In genomic region chr9:129626079-129626943, GRCh38 we compare ENCODE assay signal across 1 cellular context.
TF ChIP-seq lines count a peak whose summit lies in the region.

NTMT1 (plus strand) TSS chr9:129626163; CDS start chr9:129632704, 6,541 bp downstream.

TF ChIP-seq in K562, 482 proteins besides CTCF, POLR2A, EP300 and RAD21 (continued from another document):
- TF ChIP-seq, protein P1, sequence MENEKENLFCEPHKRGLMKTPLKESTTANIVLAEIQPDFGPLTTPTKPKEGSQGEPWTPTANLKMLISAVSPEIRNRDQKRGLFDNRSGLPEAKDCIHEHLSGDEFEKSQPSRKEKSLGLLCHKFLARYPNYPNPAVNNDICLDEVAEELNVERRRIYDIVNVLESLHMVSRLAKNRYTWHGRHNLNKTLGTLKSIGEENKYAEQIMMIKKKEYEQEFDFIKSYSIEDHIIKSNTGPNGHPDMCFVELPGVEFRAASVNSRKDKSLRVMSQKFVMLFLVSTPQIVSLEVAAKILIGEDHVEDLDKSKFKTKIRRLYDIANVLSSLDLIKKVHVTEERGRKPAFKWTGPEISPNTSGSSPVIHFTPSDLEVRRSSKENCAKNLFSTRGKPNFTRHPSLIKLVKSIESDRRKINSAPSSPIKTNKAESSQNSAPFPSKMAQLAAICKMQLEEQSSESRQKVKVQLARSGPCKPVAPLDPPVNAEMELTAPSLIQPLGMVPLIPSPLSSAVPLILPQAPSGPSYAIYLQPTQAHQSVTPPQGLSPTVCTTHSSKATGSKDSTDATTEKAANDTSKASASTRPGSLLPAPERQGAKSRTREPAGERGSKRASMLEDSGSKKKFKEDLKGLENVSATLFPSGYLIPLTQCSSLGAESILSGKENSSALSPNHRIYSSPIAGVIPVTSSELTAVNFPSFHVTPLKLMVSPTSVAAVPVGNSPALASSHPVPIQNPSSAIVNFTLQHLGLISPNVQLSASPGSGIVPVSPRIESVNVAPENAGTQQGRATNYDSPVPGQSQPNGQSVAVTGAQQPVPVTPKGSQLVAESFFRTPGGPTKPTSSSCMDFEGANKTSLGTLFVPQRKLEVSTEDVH (IDR thresholded peaks at IDR 0.05; ENCODE audit: low read depth, partially characterized antibody) = peak; percentile 81
- TF ChIP-seq MGA (IDR thresholded peaks at IDR 0.05) = peak; percentile 79
